In the genomic region with DNA sequence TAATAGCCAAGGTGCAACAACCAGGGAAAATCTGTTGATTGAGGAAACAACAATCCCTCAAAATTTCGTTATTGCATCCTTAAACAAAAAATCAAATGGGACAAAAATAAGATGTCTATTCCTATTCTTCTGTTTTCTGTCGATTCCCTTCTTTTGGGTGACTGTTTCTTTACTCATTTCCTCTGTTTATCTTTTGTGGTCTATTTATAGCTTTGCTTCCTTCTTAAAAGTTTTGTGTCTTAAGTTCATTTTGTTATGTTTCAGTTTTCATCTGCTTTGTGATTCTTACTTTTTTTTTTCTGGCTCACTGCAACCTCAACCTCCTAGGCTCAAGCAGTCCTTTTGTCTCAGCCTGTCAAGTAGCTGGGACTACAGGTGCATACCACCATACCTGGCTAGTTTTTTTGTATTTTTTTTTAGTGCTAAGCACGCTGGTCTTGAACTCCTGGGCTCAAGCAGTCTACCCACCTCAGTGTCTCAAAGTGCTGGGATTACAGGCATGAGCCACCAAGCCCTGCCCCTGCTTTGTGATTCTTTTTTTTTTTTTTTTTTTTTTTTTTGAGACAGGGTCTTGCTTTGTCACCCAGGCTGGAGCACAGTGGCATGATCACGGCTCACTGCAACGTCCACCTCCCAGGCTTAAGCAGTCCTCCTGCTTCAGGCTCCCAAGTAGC, we compare ENCODE assay signal across 14 cellular contexts. TPM values are rescaled to one million over a fixed set of nuclear protein-coding genes. Genes with fewer than 3 reads are reported as not detected.
DNase-seq lines count a peak whose midpoint lies in the region; ATAC-seq, FAIRE-seq and TF ChIP-seq lines count a peak whose summit lies in the region.
"Had no signal": no experiment of that assay in that cellular context is flagged by ENCODE, and none has a peak within 500 bp of the region (broad histone marks: within the 10 kb centered on the region; RNA-seq: fewer than 3 reads in every experiment).

No MANE protein-coding gene starts in this region.

- FAIRE-seq in bronchial epithelial cell (lab: Jason Lieb, UNC): no peak
- FAIRE-seq: colon had no signal

- peaks cover 24% of the 10 kb centered on the region for H3K4me1 Mint-ChIP-seq in activated CD4-positive, alpha-beta T cell treated with anti-CD3 and anti-CD28 coated beads for 36 hours
- peaks cover 33% of the 10 kb centered on the region for H3K4me1 Mint-ChIP-seq in osteocyte (ENCODE audit: unreplicated experiment)

- H3K27me3 ChIP-seq in bronchial epithelial cell (ENCODE audit: control insufficient read depth, insufficient read depth, low read length): no peaks in the 10 kb centered on the region
- H3K27me3 ChIP-seq: upper lobe of left lung had no signal

- DNase-seq in activated CD4-positive, alpha-beta T cell treated with anti-CD3 and anti-CD28 coated beads for 36 hours: no peak
- no peak for DNase-seq in activated CD4-positive, alpha-beta T cell treated with anti-CD3 and anti-CD28 coated beads, Interleukin-2, amount 50 U/mL, for 48 hours
- peak; percentile 81 for DNase-seq in M059J (ENCODE audit: low read depth)
- peak; percentile 21 for DNase-seq in bronchial epithelial cell (ENCODE audit: low read depth)
- no peak for DNase-seq in osteocyte (ENCODE audit: extremely low spot score, unreplicated experiment)
- no peak for DNase-seq in GM19240 (ENCODE audit: insufficient read length, low spot score)
- DNase-seq: ACHN; NCI-H1417 treated with DMSO at 0.1 percent for 48 hours; RPMI8226; stimulated activated CD4-positive, alpha-beta T cell treated with anti-CD3 and anti-CD28 coated beads, Interleukin-4, amount 100 ng/mL, for 24 hours; upper lobe of left lung had no signal

- peaks cover 20% of the 10 kb centered on the region for H3K36me3 ChIP-seq in bronchial epithelial cell (ENCODE audit: control insufficient read depth, insufficient read depth, low read length)

- TF ChIP-seq CTCF in bronchial epithelial cell (IDR thresholded peaks at IDR 0.05; ENCODE audit: insufficient read depth, low read length, severe bottlenecking) (no peak), osteocyte (IDR thresholded peaks at IDR 0.05) (no peak)

- peak overlapping the region; percentile 48 for H3K27ac Mint-ChIP-seq in activated CD4-positive, alpha-beta T cell treated with anti-CD3 and anti-CD28 coated beads for 36 hours
- peak overlapping the region; percentile 73 for H3K27ac Mint-ChIP-seq in osteocyte (ENCODE audit: unreplicated experiment)

- POLR2A ChIA-PET in activated CD4-positive, alpha-beta T cell treated with anti-CD3 and anti-CD28 coated beads for 36 hours (lab: Charles Lee): interaction anchor here (0.5 kb wide), 1 partner anchor 19 kb away, joined by 8 read pairs; no protein-coding TSS in a partner anchor

- H3K9me3 Mint-ChIP-seq in activated CD4-positive, alpha-beta T cell treated with anti-CD3 and anti-CD28 coated beads for 36 hours (ENCODE audit: low read depth): peaks cover 29% of the 10 kb centered on the region
- peaks cover 11% of the 10 kb centered on the region for H3K9me3 Mint-ChIP-seq in osteocyte (ENCODE audit: unreplicated experiment)

- CTCF ChIA-PET in activated CD4-positive, alpha-beta T cell treated with anti-CD3 and anti-CD28 coated beads for 36 hours (lab: Charles Lee): no interaction called here

- intact Hi-C loops in activated CD4-positive, alpha-beta T cell treated with anti-CD3 and anti-CD28 coated beads for 36 hours (cut with DNase I, micrococcal nuclease): no loop called here

- H3K4me3 Mint-ChIP-seq in activated CD4-positive, alpha-beta T cell treated with anti-CD3 and anti-CD28 coated beads for 36 hours: no peak overlapping the region
- H3K4me3 Mint-ChIP-seq in osteocyte (ENCODE audit: unreplicated experiment): no peak overlapping the region

- peaks cover 91% of the 10 kb centered on the region for H3K36me3 Mint-ChIP-seq in activated CD4-positive, alpha-beta T cell treated with anti-CD3 and anti-CD28 coated beads for 36 hours (ENCODE audit: low read depth)
- peaks cover 53% of the 10 kb centered on the region for H3K36me3 Mint-ChIP-seq in osteocyte (ENCODE audit: unreplicated experiment)

- no peaks in the 10 kb centered on the region for H3K27me3 Mint-ChIP-seq in activated CD4-positive, alpha-beta T cell treated with anti-CD3 and anti-CD28 coated beads for 36 hours
- no peaks in the 10 kb centered on the region for H3K27me3 Mint-ChIP-seq in osteocyte (ENCODE audit: unreplicated experiment)

- ATAC-seq in activated CD4-positive, alpha-beta T cell treated with anti-CD3 and anti-CD28 coated beads for 36 hours: no peak
- ATAC-seq in GM19035 (IDR thresholded peaks at IDR 0.05; ENCODE audit: unreplicated experiment): no peak
- ATAC-seq in HG02884 (IDR thresholded peaks at IDR 0.05; ENCODE audit: unreplicated experiment): no peak

- H3K4me3 ChIP-seq in bronchial epithelial cell (ENCODE audit: low read depth, low read length): no peak overlapping the region
- H3K4me3 ChIP-seq: upper lobe of left lung had no signal

RNA-seq across cellular contexts. Expression of gene ZNF146, which starts 10.4 kb away (rescaled TPM):
- total RNA-seq in activated CD4-positive, alpha-beta T cell treated with anti-CD3 and anti-CD28 coated beads for 36 hours: 100 to 1,000 TPM; 105 to 111 TPM
- 72.9 and 95.5 TPM in 2 replicates for total RNA-seq in M059J (2014; rRNA removed; shearing (Covaris generic))
- 139 and 161 TPM in 2 replicates for total RNA-seq in bronchial epithelial cell
- total RNA-seq in osteocyte: 66.3 and 70.0 TPM in 2 replicates

RNA-seq across cellular contexts. Expression of gene ZNF565, which starts 10.9 kb away (rescaled TPM):
- 1 to 10 TPM; 2.8 to 2.9 TPM for total RNA-seq in activated CD4-positive, alpha-beta T cell treated with anti-CD3 and anti-CD28 coated beads for 36 hours
- 2.2 and 3.6 TPM in 2 replicates for total RNA-seq in M059J (2014; rRNA removed; shearing (Covaris generic))
- total RNA-seq in bronchial epithelial cell: 6.1 and 8.2 TPM in 2 replicates
- 6.6 and 7.8 TPM in 2 replicates for total RNA-seq in osteocyte

Comparison
In these comparisons a context has a peak if more than half of its experiments do, and no peak if none do; other contexts are left out.
1. DNase-seq: peak in M059J (single experiment) and bronchial epithelial cell (single experiment); none in activated CD4-positive, alpha-beta T cell treated with anti-CD3 and anti-CD28 coated beads for 36 hours (single experiment), activated CD4-positive, alpha-beta T cell treated with anti-CD3 and anti-CD28 coated beads, Interleukin-2, amount 50 U/mL, for 48 hours (0 of 2), osteocyte (single experiment) and GM19240 (single experiment).